8 cellular contexts compared by ENCODE assay signal in genomic region chr9:94656190-94656589, GRCh38. TPM values are rescaled to one million over a fixed set of nuclear protein-coding genes. Genes with fewer than 3 reads are reported as not detected.
A peak's percentile ranks its signal among the peaks of the same experiment; 100 is the strongest.
DNase-seq lines count a peak whose midpoint lies in the region; ATAC-seq, FAIRE-seq and TF ChIP-seq lines count a peak whose summit lies in the region.

No MANE protein-coding gene starts in this region.

- no peaks in the 10 kb centered on the region for H3K27me3 ChIP-seq in CD4-positive, alpha-beta memory T cell (ENCODE audit: insufficient read depth, low read length)
- H3K27me3 ChIP-seq in suprapubic skin, result no peaks in the 10 kb centered on the region

- H3K9me3 Mint-ChIP-seq in CD4-positive, alpha-beta memory T cell, result no peaks in the 10 kb centered on the region
- no peaks in the 10 kb centered on the region for H3K9me3 Mint-ChIP-seq in immature natural killer cell

- TF ChIP-seq POLR2A in suprapubic skin (IDR thresholded peaks at IDR 0.05), result peak in 1 of 2 donors; percentile 12

- H3K9me3 ChIP-seq in CD4-positive, alpha-beta memory T cell (ENCODE audit: control insufficient read depth in 1 of 2, low read length in 2 of 2), result no peaks in the 10 kb centered on the region
- H3K9me3 ChIP-seq in suprapubic skin, result no peaks in the 10 kb centered on the region

- no peaks in the 10 kb centered on the region for H3K36me3 Mint-ChIP-seq in CD4-positive, alpha-beta memory T cell
- H3K36me3 Mint-ChIP-seq in immature natural killer cell, result no peaks in the 10 kb centered on the region

- intact Hi-C loops in CD4-positive, alpha-beta memory T cell (cut with micrococcal nuclease), result no loop called here

- H3K27ac Mint-ChIP-seq in CD4-positive, alpha-beta memory T cell, result peak overlapping the region in 6 of 7 donors; percentile 24 to 82 (median 76)
- peak overlapping the region; percentile 69 to 91 (median 83) for H3K27ac Mint-ChIP-seq in immature natural killer cell

- peaks cover 0 to 2% of the 10 kb centered on the region in 2 donors for H3K27me3 Mint-ChIP-seq in CD4-positive, alpha-beta memory T cell
- peaks cover 3 to 6% (median 6%) of the 10 kb centered on the region in 3 donors for H3K27me3 Mint-ChIP-seq in immature natural killer cell (ENCODE audit: low read depth in 3 of 3)

- peaks cover 13% of the 10 kb centered on the region for H3K4me1 ChIP-seq in CD4-positive, alpha-beta memory T cell (ENCODE audit: insufficient read depth, low read length)
- no peaks in the 10 kb centered on the region for H3K4me1 ChIP-seq in suprapubic skin

- no peak for TF ChIP-seq EP300 in suprapubic skin (IDR thresholded peaks at IDR 0.05)

- H3K4me3 Mint-ChIP-seq in CD4-positive, alpha-beta memory T cell, result peak overlapping the region; percentile 46 to 91 (median 76)
- peak overlapping the region; percentile 80 to 86 (median 80) for H3K4me3 Mint-ChIP-seq in immature natural killer cell

- no peak for FAIRE-seq in D721Med (lab: Jason Lieb, UNC)

- H3K4me1 Mint-ChIP-seq in CD4-positive, alpha-beta memory T cell, result peaks cover 9 to 17% (median 14%) of the 10 kb centered on the region in 4 donors
- peaks cover 19% of the 10 kb centered on the region in 2 donors for H3K4me1 Mint-ChIP-seq in immature natural killer cell

- no peak overlapping the region for H3K27ac ChIP-seq in CD4-positive, alpha-beta memory T cell (ENCODE audit: low read depth, low read length)
- H3K27ac ChIP-seq in suprapubic skin, result no peak overlapping the region

- peak overlapping the region; percentile 9 to 10 for H3K4me3 ChIP-seq in CD4-positive, alpha-beta memory T cell (ENCODE audit: low read length in 2 of 2)
- H3K4me3 ChIP-seq in suprapubic skin, result peak overlapping the region; percentile 15

- H3K36me3 ChIP-seq in CD4-positive, alpha-beta memory T cell (ENCODE audit: insufficient read depth, low read length), result no peaks in the 10 kb centered on the region
- H3K36me3 ChIP-seq in suprapubic skin, result no peaks in the 10 kb centered on the region

- ATAC-seq in GM19372 (IDR thresholded peaks at IDR 0.05; ENCODE audit: low read depth, unreplicated experiment) (peak; percentile 100), HG03378 (IDR thresholded peaks at IDR 0.05; ENCODE audit: unreplicated experiment) (peak; percentile 92)

- POLR2A ChIA-PET in CD4-positive, alpha-beta memory T cell (lab: Charles Lee; ENCODE audit: partially characterized antibody), result interaction anchor here (1.1 to 1.6 kb wide), 2 partner anchors 13 to 17 kb away, joined by 3 to 11 read pairs; partner anchors contain the start of gene FBP1

- CTCF ChIA-PET in CD4-positive, alpha-beta memory T cell (lab: Charles Lee; ENCODE audit: partially characterized antibody), result interaction anchor here (1.1 to 3.1 kb wide), 3 partner anchors 13 to 476 kb away, joined by 3 to 15 read pairs (median 9); no protein-coding TSS in a partner anchor

- TF ChIP-seq CTCF in suprapubic skin (IDR thresholded peaks at IDR 0.05), result no peak
- no peak for TF ChIP-seq CTCF in D721Med (IDR thresholded peaks at IDR 0.05; ENCODE audit: insufficient read depth, missing control alignments)

- DNase-seq in CD4-positive, alpha-beta memory T cell, result peak in 4 of 5 donors; percentile 29 to 55 (median 38)
- peak; percentile 17 to 40 for DNase-seq in activated CD4-positive, alpha-beta T cell treated with anti-CD3 and anti-CD28 coated beads, Interleukin-2, amount 50 U/mL, for 48 hours
- DNase-seq in immature natural killer cell (peak; percentile 32 to 57 (median 49)), suprapubic skin (ENCODE audit: low spot score in 2 of 2) (no peak), D721Med (ENCODE audit: insufficient read length, low spot score) (no peak), SKM-1 treated with dmso at 0.1 percent for 144 hours (lab: John Stamatoyannopoulos, UW; ENCODE audit: unreplicated experiment) (no peak)

- 43% methylated on average over 6 of the region's 6 CpGs for WGBS in suprapubic skin

RNA-seq across cellular contexts. Expression of gene FBP1, which starts 16.9 kb away (rescaled TPM):
- 1 to 10 TPM; 6.3 to 9.2 TPM for total RNA-seq in CD4-positive, alpha-beta memory T cell
- polyA plus RNA-seq in CD4-positive, alpha-beta memory T cell, result 1 to 10 TPM; 3.5 to 8.2 TPM
- 10 to 100 TPM; 17.8 to 25.5 (median 22.0) TPM for polyA plus RNA-seq in immature natural killer cell
- total RNA-seq in suprapubic skin, result 10 to 100 TPM in 3 of 4 donors, 1 to 10 TPM in 1; 4.5 to 15.2 (median 11.3) TPM

Comparison
In these comparisons a context has a peak if more than half of its experiments do, and no peak if none do; other contexts are left out.
1. DNase-seq: peak in CD4-positive, alpha-beta memory T cell (4 of 5), activated CD4-positive, alpha-beta T cell treated with anti-CD3 and anti-CD28 coated beads, Interleukin-2, amount 50 U/mL, for 48 hours (2 of 2) and immature natural killer cell (3 of 3); none in suprapubic skin (0 of 2), D721Med (single experiment) and SKM-1 treated with dmso at 0.1 percent for 144 hours (single experiment).